ENCODE assay signal across 1 cellular context in the genomic region with DNA sequence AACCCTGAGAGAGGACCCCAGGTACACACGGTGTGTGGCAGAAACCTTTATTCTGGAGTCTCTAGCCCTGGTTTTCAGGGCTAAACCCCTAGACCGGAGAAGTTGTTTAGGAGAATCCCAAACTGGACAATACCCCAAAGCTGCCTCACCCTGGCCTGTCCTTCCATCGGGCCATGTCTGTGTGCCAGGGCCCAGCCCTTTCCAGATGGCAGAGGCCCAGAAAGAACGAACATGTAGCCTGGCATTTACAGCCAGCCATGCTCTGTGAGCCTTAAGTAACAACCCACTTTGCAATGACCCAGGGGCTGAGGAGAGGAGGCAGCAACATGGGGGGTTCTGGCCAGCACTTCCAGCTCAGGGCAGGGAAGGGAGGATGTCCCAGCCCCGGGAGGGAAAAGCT.
TF ChIP-seq lines count a peak whose summit lies in the region.

No MANE protein-coding gene starts in this region.

TF ChIP-seq in GM23338, 12 proteins besides CTCF, POLR2A, EP300 and RAD21 (continued from another document):
- TF ChIP-seq, protein P1, sequence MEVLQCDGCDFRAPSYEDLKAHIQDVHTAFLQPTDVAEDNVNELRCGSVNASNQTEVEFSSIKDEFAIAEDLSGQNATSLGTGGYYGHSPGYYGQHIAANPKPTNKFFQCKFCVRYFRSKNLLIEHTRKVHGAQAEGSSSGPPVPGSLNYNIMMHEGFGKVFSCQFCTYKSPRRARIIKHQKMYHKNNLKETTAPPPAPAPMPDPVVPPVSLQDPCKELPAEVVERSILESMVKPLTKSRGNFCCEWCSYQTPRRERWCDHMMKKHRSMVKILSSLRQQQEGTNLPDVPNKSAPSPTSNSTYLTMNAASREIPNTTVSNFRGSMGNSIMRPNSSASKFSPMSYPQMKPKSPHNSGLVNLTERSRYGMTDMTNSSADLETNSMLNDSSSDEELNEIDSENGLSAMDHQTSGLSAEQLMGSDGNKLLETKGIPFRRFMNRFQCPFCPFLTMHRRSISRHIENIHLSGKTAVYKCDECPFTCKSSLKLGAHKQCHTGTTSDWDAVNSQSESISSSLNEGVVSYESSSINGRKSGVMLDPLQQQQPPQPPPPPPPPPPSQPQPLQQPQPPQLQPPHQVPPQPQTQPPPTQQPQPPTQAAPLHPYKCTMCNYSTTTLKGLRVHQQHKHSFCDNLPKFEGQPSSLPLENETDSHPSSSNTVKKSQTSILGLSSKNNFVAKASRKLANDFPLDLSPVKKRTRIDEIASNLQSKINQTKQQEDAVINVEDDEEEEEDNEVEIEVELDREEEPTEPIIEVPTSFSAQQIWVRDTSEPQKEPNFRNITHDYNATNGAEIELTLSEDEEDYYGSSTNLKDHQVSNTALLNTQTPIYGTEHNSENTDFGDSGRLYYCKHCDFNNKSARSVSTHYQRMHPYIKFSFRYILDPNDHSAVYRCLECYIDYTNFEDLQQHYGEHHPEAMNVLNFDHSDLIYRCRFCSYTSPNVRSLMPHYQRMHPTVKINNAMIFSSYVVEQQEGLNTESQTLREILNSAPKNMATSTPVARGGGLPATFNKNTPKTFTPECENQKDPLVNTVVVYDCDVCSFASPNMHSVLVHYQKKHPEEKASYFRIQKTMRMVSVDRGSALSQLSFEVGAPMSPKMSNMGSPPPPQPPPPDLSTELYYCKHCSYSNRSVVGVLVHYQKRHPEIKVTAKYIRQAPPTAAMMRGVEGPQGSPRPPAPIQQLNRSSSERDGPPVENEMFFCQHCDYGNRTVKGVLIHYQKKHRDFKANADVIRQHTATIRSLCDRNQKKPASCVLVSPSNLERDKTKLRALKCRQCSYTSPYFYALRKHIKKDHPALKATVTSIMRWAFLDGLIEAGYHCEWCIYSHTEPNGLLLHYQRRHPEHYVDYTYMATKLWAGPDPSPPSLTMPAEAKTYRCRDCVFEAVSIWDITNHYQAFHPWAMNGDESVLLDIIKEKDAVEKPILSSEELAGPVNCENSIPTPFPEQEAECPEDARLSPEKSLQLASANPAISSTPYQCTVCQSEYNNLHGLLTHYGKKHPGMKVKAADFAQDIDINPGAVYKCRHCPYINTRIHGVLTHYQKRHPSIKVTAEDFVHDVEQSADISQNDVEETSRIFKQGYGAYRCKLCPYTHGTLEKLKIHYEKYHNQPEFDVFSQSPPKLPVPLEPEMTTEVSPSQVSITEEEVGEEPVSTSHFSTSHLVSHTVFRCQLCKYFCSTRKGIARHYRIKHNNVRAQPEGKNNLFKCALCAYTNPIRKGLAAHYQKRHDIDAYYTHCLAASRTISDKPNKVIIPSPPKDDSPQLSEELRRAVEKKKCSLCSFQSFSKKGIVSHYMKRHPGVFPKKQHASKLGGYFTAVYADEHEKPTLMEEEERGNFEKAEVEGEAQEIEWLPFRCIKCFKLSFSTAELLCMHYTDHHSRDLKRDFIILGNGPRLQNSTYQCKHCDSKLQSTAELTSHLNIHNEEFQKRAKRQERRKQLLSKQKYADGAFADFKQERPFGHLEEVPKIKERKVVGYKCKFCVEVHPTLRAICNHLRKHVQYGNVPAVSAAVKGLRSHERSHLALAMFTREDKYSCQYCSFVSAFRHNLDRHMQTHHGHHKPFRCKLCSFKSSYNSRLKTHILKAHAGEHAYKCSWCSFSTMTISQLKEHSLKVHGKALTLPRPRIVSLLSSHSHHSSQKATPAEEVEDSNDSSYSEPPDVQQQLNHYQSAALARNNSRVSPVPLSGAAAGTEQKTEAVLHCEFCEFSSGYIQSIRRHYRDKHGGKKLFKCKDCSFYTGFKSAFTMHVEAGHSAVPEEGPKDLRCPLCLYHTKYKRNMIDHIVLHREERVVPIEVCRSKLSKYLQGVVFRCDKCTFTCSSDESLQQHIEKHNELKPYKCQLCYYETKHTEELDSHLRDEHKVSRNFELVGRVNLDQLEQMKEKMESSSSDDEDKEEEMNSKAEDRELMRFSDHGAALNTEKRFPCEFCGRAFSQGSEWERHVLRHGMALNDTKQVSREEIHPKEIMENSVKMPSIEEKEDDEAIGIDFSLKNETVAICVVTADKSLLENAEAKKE (CRISPR knock-in tag; IDR thresholded peaks at IDR 0.05) = no peak
- TF ChIP-seq POLR2AphosphoS5 (IDR thresholded peaks at IDR 0.05; ENCODE audit: low read depth) (no peak), STAT1 (IDR thresholded peaks at IDR 0.05; ENCODE audit: unreplicated experiment) (no peak), NANOG (IDR thresholded peaks at IDR 0.05; ENCODE audit: borderline replicate concordance) (no peak), EZH2 (IDR thresholded peaks at IDR 0.05; ENCODE audit: low read depth, unreplicated experiment) (no peak), JUNB (IDR thresholded peaks at IDR 0.05; ENCODE audit: unreplicated experiment) (no peak), ZNF114 (CRISPR knock-in tag; IDR thresholded peaks at IDR 0.05) (no peak), CREB1 (CRISPR knock-in tag; IDR thresholded peaks at IDR 0.05; ENCODE audit: low read depth) (no peak)
- TF ChIP-seq, protein P2, sequence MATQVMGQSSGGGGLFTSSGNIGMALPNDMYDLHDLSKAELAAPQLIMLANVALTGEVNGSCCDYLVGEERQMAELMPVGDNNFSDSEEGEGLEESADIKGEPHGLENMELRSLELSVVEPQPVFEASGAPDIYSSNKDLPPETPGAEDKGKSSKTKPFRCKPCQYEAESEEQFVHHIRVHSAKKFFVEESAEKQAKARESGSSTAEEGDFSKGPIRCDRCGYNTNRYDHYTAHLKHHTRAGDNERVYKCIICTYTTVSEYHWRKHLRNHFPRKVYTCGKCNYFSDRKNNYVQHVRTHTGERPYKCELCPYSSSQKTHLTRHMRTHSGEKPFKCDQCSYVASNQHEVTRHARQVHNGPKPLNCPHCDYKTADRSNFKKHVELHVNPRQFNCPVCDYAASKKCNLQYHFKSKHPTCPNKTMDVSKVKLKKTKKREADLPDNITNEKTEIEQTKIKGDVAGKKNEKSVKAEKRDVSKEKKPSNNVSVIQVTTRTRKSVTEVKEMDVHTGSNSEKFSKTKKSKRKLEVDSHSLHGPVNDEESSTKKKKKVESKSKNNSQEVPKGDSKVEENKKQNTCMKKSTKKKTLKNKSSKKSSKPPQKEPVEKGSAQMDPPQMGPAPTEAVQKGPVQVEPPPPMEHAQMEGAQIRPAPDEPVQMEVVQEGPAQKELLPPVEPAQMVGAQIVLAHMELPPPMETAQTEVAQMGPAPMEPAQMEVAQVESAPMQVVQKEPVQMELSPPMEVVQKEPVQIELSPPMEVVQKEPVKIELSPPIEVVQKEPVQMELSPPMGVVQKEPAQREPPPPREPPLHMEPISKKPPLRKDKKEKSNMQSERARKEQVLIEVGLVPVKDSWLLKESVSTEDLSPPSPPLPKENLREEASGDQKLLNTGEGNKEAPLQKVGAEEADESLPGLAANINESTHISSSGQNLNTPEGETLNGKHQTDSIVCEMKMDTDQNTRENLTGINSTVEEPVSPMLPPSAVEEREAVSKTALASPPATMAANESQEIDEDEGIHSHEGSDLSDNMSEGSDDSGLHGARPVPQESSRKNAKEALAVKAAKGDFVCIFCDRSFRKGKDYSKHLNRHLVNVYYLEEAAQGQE (IDR thresholded peaks at IDR 0.05; ENCODE audit: unreplicated experiment) = no peak
- TF ChIP-seq, protein P3, sequence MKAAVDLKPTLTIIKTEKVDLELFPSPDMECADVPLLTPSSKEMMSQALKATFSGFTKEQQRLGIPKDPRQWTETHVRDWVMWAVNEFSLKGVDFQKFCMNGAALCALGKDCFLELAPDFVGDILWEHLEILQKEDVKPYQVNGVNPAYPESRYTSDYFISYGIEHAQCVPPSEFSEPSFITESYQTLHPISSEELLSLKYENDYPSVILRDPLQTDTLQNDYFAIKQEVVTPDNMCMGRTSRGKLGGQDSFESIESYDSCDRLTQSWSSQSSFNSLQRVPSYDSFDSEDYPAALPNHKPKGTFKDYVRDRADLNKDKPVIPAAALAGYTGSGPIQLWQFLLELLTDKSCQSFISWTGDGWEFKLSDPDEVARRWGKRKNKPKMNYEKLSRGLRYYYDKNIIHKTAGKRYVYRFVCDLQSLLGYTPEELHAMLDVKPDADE (IDR thresholded peaks at IDR 0.05) = no peak
